ENCODE assay signal across 9 cellular contexts in genomic region chr17:47242648-47243047, GRCh38. TPM values are rescaled to one million over a fixed set of nuclear protein-coding genes. Genes with fewer than 3 reads are reported as not detected.
"Had no signal": no experiment of that assay in that cellular context is flagged by ENCODE, and none has a peak within 500 bp of the region (broad histone marks: within the 10 kb centered on the region; RNA-seq: fewer than 3 reads in every experiment).

No MANE protein-coding gene starts in this region.

- H3K9ac ChIP-seq: KMS-11 had no signal

- H3K27ac Mint-ChIP-seq: IgD-negative memory B cell had no signal

- H3K4me2 ChIP-seq: KMS-11 had no signal

- H3K9me3 Mint-ChIP-seq: IgD-negative memory B cell had no signal

- H3K36me3 Mint-ChIP-seq: IgD-negative memory B cell had no signal

- ATAC-seq: HepG2, K562 had no signal

- H3K27ac ChIP-seq: HL-60, KMS-11 had no signal

- H3K4me3 ChIP-seq: K562 had no signal

- DNase-seq: KBM-7, KG1 had no signal

- H3K27me3 Mint-ChIP-seq: IgD-negative memory B cell had no signal

- FAIRE-seq: HepG2, K562 had no signal

RNA-seq across cellular contexts. Expression of gene ITGB3, which starts 11.0 kb away (rescaled TPM):
- total RNA-seq: HT-29 had no signal

RNA-seq across cellular contexts. Expression of gene MYL4, which starts 33.5 kb away (rescaled TPM):
- total RNA-seq: HepG2, HT-29, HT1080 had no signal
- polyA plus RNA-seq: HepG2, IgD-negative memory B cell had no signal
